In the genomic region with DNA sequence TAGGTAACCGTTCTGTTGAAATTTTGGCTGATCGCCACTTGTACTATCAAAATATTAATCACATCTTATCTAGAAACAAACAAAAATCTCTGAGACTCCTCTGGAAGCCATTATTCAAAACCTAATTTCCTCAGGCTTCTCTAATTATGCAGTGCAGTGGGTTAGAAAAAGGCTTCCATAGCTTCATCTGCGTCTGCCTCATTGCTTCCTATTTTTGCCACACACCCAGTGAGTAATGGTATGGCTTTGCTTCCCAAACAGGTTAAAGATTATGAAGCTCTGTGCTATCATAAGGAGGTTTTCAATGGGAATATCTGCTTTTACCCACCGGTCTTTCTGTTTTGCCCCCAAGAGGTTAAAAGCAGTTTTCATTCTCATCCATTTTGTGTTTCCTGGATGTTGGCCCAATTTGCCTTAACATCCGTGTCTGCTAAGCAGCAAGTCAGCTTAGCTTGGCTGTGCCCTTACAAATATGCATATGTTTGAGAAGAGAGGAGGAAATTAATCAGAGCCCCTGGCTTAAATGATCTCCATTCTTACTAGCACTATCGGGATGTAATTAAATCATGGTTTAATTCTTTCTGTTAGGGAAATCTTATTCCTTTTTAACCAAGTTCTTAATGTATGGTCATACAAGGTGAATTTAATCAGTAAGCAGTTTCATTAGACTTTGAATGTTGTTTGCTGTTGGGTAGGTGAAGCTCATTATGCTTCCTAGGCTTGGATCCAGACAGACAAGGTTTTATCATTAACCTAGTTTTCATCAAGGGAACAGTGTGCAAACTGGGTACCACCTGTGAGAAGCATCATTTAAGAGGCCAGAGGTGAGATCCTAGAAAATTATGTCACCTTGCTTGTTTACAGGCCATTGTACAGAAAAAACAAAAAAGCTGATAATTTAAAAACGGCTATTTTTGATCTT, we compare ENCODE assay signal across 12 cellular contexts.
DNase-seq lines count a peak whose midpoint lies in the region; ATAC-seq and TF ChIP-seq lines count a peak whose summit lies in the region.
"Had no signal": no experiment of that assay in that cellular context is flagged by ENCODE, and none has a peak within 500 bp of the region (broad histone marks: within the 10 kb centered on the region; RNA-seq: fewer than 3 reads in every experiment).

No MANE protein-coding gene starts in this region.

- no peak for TF ChIP-seq CTCF in left ventricle myocardium inferior (IDR thresholded peaks at IDR 0.05; ENCODE audit: borderline replicate concordance)
- TF ChIP-seq CTCF in astrocyte of the cerebellum (IDR thresholded peaks at IDR 0.05; ENCODE audit: low read depth, low read length, missing control alignments) = no peak

- intact Hi-C loops in left ventricle myocardium inferior (cut with micrococcal nuclease) = no loop called here
- intact Hi-C loops in right cardiac atrium (cut with DNase I) = no loop called here

- in situ Hi-C loops in astrocyte of the cerebellum (cut with HindIII; ENCODE audit: low sequenced_read_pairs) = no loop called here

- H3K27me3 ChIP-seq in left ventricle myocardium inferior (ENCODE audit: low read depth) (no peaks in the 10 kb centered on the region), right cardiac atrium (ENCODE audit: control insufficient read depth, insufficient read depth) (no peaks in the 10 kb centered on the region)

- H3K36me3 Mint-ChIP-seq in T-helper 17 cell (ENCODE audit: low read depth) = no peaks in the 10 kb centered on the region

- H3K4me1 ChIP-seq in left ventricle myocardium inferior (peaks cover 68% of the 10 kb centered on the region), right cardiac atrium (ENCODE audit: control insufficient read depth, insufficient read depth, low read length) (peaks cover 1% of the 10 kb centered on the region)

- H3K36me3 ChIP-seq in left ventricle myocardium inferior = no peaks in the 10 kb centered on the region

- ATAC-seq in right cardiac atrium = no peak
- ATAC-seq in HG02610 (IDR thresholded peaks at IDR 0.05; ENCODE audit: unreplicated experiment) = no peak
- ATAC-seq in T-helper 17 cell = no peak

- H3K27ac Mint-ChIP-seq in T-helper 17 cell = no peak overlapping the region

- peaks cover 25% of the 10 kb centered on the region for H3K27me3 Mint-ChIP-seq in T-helper 17 cell

- H3K4me1 Mint-ChIP-seq in T-helper 17 cell = no peaks in the 10 kb centered on the region

- peak overlapping the region; percentile 10 for H3K27ac ChIP-seq in left ventricle myocardium inferior (replicated peaks)
- no peak overlapping the region for H3K27ac ChIP-seq in right cardiac atrium (ENCODE audit: low read length)

- 42% methylated on average over 7 of the region's 7 CpGs for WGBS in right cardiac atrium

- H3K9me3 ChIP-seq in left ventricle myocardium inferior (replicated peaks) (no peaks in the 10 kb centered on the region), right cardiac atrium (ENCODE audit: control insufficient read depth, low read length) (no peaks in the 10 kb centered on the region), T-helper 17 cell (ENCODE audit: control insufficient read depth, low read length, poor library complexity, severe bottlenecking) (no peaks in the 10 kb centered on the region)

- no peak overlapping the region for H3K4me3 Mint-ChIP-seq in T-helper 17 cell

- DNase-seq in left ventricle myocardium inferior (no peak), right cardiac atrium (no peak), astrocyte of the cerebellum (ENCODE audit: low read depth) (peak; percentile 9), inferior parietal cortex (ENCODE audit: extremely low spot score) (peak; percentile 13), T-helper 17 cell (no peak)
- DNase-seq in stimulated activated CD4-positive, alpha-beta T cell treated with anti-CD3 and anti-CD28 coated beads, Interleukin-2, amount 100 ng/mL, for 24 hours = no peak
- DNase-seq: DMS153, NCI-H1092, NCI-H2107, NCI-H526, SHP77 had no signal

- H3K4me3 ChIP-seq in left ventricle myocardium inferior = peak overlapping the region; percentile 8
- no peak overlapping the region for H3K4me3 ChIP-seq in right cardiac atrium (ENCODE audit: low read length)
- no peak overlapping the region for H3K4me3 ChIP-seq in astrocyte of the cerebellum (ENCODE audit: low read depth, low read length)

Comparison
In these comparisons a context has a peak if more than half of its experiments do, and no peak if none do; other contexts are left out.
1. DNase-seq: peak in astrocyte of the cerebellum (single experiment) and inferior parietal cortex (single experiment); none in left ventricle myocardium inferior (single experiment), right cardiac atrium (0 of 3), T-helper 17 cell (0 of 3) and stimulated activated CD4-positive, alpha-beta T cell treated with anti-CD3 and anti-CD28 coated beads, Interleukin-2, amount 100 ng/mL, for 24 hours (0 of 2).